28 cellular contexts compared by ENCODE assay signal in genomic region chr2:138012968-138013367, GRCh38. TPM values are rescaled to one million over a fixed set of nuclear protein-coding genes. Genes with fewer than 3 reads are reported as not detected.
DNase-seq lines count a peak whose midpoint lies in the region; ATAC-seq, FAIRE-seq and TF ChIP-seq lines count a peak whose summit lies in the region.
"Had no signal": no experiment of that assay in that cellular context is flagged by ENCODE, and none has a peak within 500 bp of the region (broad histone marks: within the 10 kb centered on the region; RNA-seq: fewer than 3 reads in every experiment).

No MANE protein-coding gene starts in this region.

- no peaks in the 10 kb centered on the region for H3K79me2 ChIP-seq in MM.1S (ENCODE audit: low read length)
- H3K79me2 ChIP-seq in K562 (ENCODE audit: control insufficient read depth, insufficient read depth, low read length), result no peaks in the 10 kb centered on the region

- intact Hi-C loops in K562 (cut with micrococcal nuclease), result loop anchor here (2.0 kb wide), 1 partner anchor 46 kb away; no protein-coding TSS in a partner anchor
- intact Hi-C loops in A673 (cut with micrococcal nuclease; ENCODE audit: unreplicated experiment), result no loop called here

- 37% methylated on average over 3 of the region's 3 CpGs for WGBS in K562 (ENCODE audit: insufficient coverage, low coverage, missing lambda C conversion rate)

- H4K20me1 ChIP-seq in MM.1S (ENCODE audit: insufficient read depth, low read length) (no peaks in the 10 kb centered on the region), K562 (replicated peaks; ENCODE audit: control insufficient read depth, insufficient read depth, low read length) (no peaks in the 10 kb centered on the region)

- no peak overlapping the region for H3K4me3 Mint-ChIP-seq in mesothelial cell of epicardium
- H3K4me3 Mint-ChIP-seq: CD14-positive monocyte; CD4-positive, alpha-beta T cell; CD8-positive, alpha-beta memory T cell had no signal

- TF ChIP-seq POLR2A in K562 (conservative IDR thresholded peaks at IDR 0.05), result no peak

- H3K27me3 Mint-ChIP-seq in mesothelial cell of epicardium (ENCODE audit: low read depth), result no peaks in the 10 kb centered on the region
- H3K27me3 Mint-ChIP-seq: CD4-positive, alpha-beta T cell; CD8-positive, alpha-beta memory T cell had no signal

- H3K27me3 ChIP-seq in MM.1S (replicated peaks; ENCODE audit: insufficient read depth, low read length) (no peaks in the 10 kb centered on the region), K562 (ENCODE audit: control insufficient read depth in 2 of 2, insufficient read depth in 2 of 2, low read length in 2 of 2) (no peaks in the 10 kb centered on the region), A673 (replicated peaks; ENCODE audit: insufficient read depth, low read depth, low read length, poor library complexity) (peaks cover 3% of the 10 kb centered on the region)
- H3K27me3 ChIP-seq: BE2C; BLaER1 treated with 17β-estradiol and CSF1 and Interleukin-3, amounts not matched to agents 10 nM and 100 nM had no signal

- TF ChIP-seq RAD21 in K562 (CRISPR knock-in tag; conservative IDR thresholded peaks at IDR 0.05 in 1 of 2, IDR thresholded peaks at IDR 0.05 in 1 of 2), result no peak

- H3K4me2 ChIP-seq in MM.1S (ENCODE audit: low read depth, low read length), result no peak overlapping the region
- peak overlapping the region; percentile 25; the same call in 1 of the 2 replicates for H3K4me2 ChIP-seq in K562 (ENCODE audit: insufficient read depth, low read length)
- H3K4me2 ChIP-seq: BLaER1 treated with 17β-estradiol and CSF1 and Interleukin-3, amounts not matched to agents 10 nM and 100 nM had no signal

- peak; percentile 6 for FAIRE-seq in K562 (lab: Jason Lieb, UNC)
- FAIRE-seq: A204.1, D721Med, G401.6, GM12891, GM18507, GM19239, H1 had no signal

- in situ Hi-C loops in K562 (cut with MboI), result no loop called here

- no peaks in the 10 kb centered on the region for H3K9me2 ChIP-seq in MM.1S (replicated peaks; ENCODE audit: insufficient read depth, low read length)

- no peaks in the 10 kb centered on the region for H3F3A ChIP-seq in MM.1S (ENCODE audit: insufficient read depth, low read length)

- no TSS peak for BruUV-seq in K562 (replicated peaks; lab: Mats Ljungman, UMichigan)
- no TSS peak for BruUV-seq in A673 (replicated peaks; lab: Mats Ljungman, UMichigan)

- POLR2A ChIA-PET in K562 (lab: Yijun Ruan, JAX) (interaction anchor here (1.6 kb wide), 1 partner anchor 11 kb away, joined by 5 read pairs; no protein-coding TSS in a partner anchor), A673 (lab: Charles Lee; ENCODE audit: low non-redundant PET) (no interaction called here)

- H3K4me1 ChIP-seq in MM.1S (ENCODE audit: low read length) (no peaks in the 10 kb centered on the region), K562 (replicated peaks in 1 of 2; ENCODE audit: control insufficient read depth in 2 of 2, insufficient read depth in 2 of 2, low read length in 2 of 2) (peaks cover 8 to 22% of the 10 kb centered on the region in 2 experiments; a peak in 3 of 5 replicates), A673 (ENCODE audit: insufficient read depth, low read length, poor library complexity, severe bottlenecking) (peaks cover 4% of the 10 kb centered on the region)
- H3K4me1 ChIP-seq: BE2C; BLaER1 treated with 17β-estradiol and CSF1 and Interleukin-3, amounts not matched to agents 10 nM and 100 nM had no signal

- no peak overlapping the region for H3K27ac Mint-ChIP-seq in mesothelial cell of epicardium
- H3K27ac Mint-ChIP-seq: CD14-positive monocyte; CD4-positive, alpha-beta T cell; CD8-positive, alpha-beta memory T cell had no signal

- H3K4me1 Mint-ChIP-seq in mesothelial cell of epicardium, result peaks cover 19% of the 10 kb centered on the region
- H3K4me1 Mint-ChIP-seq: CD14-positive monocyte; CD8-positive, alpha-beta memory T cell had no signal

- no peak overlapping the region for H3K4me3 ChIP-seq in MM.1S (ENCODE audit: low read length)
- H3K4me3 ChIP-seq in K562, result no peak overlapping the region
- no peak overlapping the region for H3K4me3 ChIP-seq in A673 (ENCODE audit: low read depth, low read length, poor library complexity, severe bottlenecking)
- H3K4me3 ChIP-seq: BLaER1 treated with 17β-estradiol and CSF1 and Interleukin-3, amounts not matched to agents 10 nM and 100 nM; GM23248 had no signal

- H3K36me3 ChIP-seq in MM.1S (replicated peaks; ENCODE audit: insufficient read depth, low read length) (no peaks in the 10 kb centered on the region), K562 (ENCODE audit: control insufficient read depth, insufficient read depth, low read length) (no peaks in the 10 kb centered on the region), A673 (ENCODE audit: insufficient read depth, low read length, poor library complexity, severe bottlenecking) (no peaks in the 10 kb centered on the region)
- H3K36me3 ChIP-seq: BE2C had no signal

- no peak for TF ChIP-seq EP300 in K562 (IDR thresholded peaks at IDR 0.05; ENCODE audit: low read length)

- peak; percentile 47 for ATAC-seq in GM18867 (IDR thresholded peaks at IDR 0.05; ENCODE audit: unreplicated experiment)
- ATAC-seq in K562, result peak; percentile 72

- H3K9me3 Mint-ChIP-seq in mesothelial cell of epicardium, result peaks cover 4% of the 10 kb centered on the region
- H3K9me3 Mint-ChIP-seq: CD4-positive, alpha-beta T cell had no signal

- H3K36me3 Mint-ChIP-seq in mesothelial cell of epicardium, result peaks cover 4% of the 10 kb centered on the region
- H3K36me3 Mint-ChIP-seq: CD8-positive, alpha-beta memory T cell had no signal

- CTCF ChIA-PET in K562 (lab: Yijun Ruan, JAX; ENCODE audit: low intra/inter-chr PET ratio), result no interaction called here
- CTCF ChIA-PET in A673 (lab: Charles Lee), result no interaction called here

- H3K27ac ChIP-seq in MM.1S (ENCODE audit: low read length) (no peak overlapping the region), K562 (ENCODE audit: extremely low read depth, low read depth, low read length) (no peak overlapping the region; the same call in 2 of the 3 replicates), A673 (ENCODE audit: low read depth, low read length, poor library complexity, severe bottlenecking) (no peak overlapping the region)
- H3K27ac ChIP-seq: 22Rv1; BLaER1 treated with 17β-estradiol and CSF1 and Interleukin-3, amounts not matched to agents 10 nM and 100 nM; GM23248 had no signal

- no peaks in the 10 kb centered on the region for H3K9me1 ChIP-seq in K562 (ENCODE audit: control insufficient read depth, insufficient read depth, low read length)

- no peak for TF ChIP-seq CTCF in MM.1S (IDR thresholded peaks at IDR 0.05; ENCODE audit: low read length)
- TF ChIP-seq CTCF in K562 (IDR thresholded peaks at IDR 0.05 in 2 of 3, conservative IDR thresholded peaks at IDR 0.05 in 1 of 3; ENCODE audit: insufficient read depth in 2 of 3, low read depth in 1 of 3, low read length in 3 of 3), result no peak
- TF ChIP-seq CTCF in A673 (conservative IDR thresholded peaks at IDR 0.05; ENCODE audit: low read depth, low read length), result no peak
- TF ChIP-seq CTCF in mesothelial cell of epicardium (IDR thresholded peaks at IDR 0.05; ENCODE audit: unreplicated experiment), result no peak

- no peaks in the 10 kb centered on the region for H3K9me3 ChIP-seq in MM.1S (replicated peaks; ENCODE audit: insufficient read depth, low read length)
- H3K9me3 ChIP-seq in K562 (replicated peaks; ENCODE audit: control insufficient read depth, insufficient read depth, low read depth, low read length), result no peaks in the 10 kb centered on the region
- H3K9me3 ChIP-seq in A673 (ENCODE audit: low read depth, low read length, poor library complexity, severe bottlenecking), result no peaks in the 10 kb centered on the region
- H3K9me3 ChIP-seq: BE2C had no signal

- H3K9ac ChIP-seq in MM.1S (ENCODE audit: low read length), result no peak overlapping the region
- H3K9ac ChIP-seq in K562 (ENCODE audit: insufficient read depth in 1 of 2, low read depth in 2 of 2, low read length in 2 of 2), result no peak overlapping the region
- H3K9ac ChIP-seq: BLaER1 treated with 17β-estradiol and CSF1 and Interleukin-3, amounts not matched to agents 10 nM and 100 nM; GM23248 had no signal

- H2AFZ ChIP-seq in MM.1S (ENCODE audit: low read length) (no peak overlapping the region), K562 (ENCODE audit: low read depth, low read length) (no peak overlapping the region; the same call in 1 of the 2 replicates)
- H2AFZ ChIP-seq: GM23248 had no signal

- peak; percentile 6 for DNase-seq in DMS 273 (lab: John Stamatoyannopoulos, UW; ENCODE audit: unreplicated experiment)
- no peak for DNase-seq in DMS 273 treated with DMSO at 0.1 percent for 48 hours (lab: John Stamatoyannopoulos, UW)
- DNase-seq in MM.1S, result peak; percentile 7
- peak in 2 of 4 experiments; percentile 32 to 33 for DNase-seq in K562 (ENCODE audit: extremely low read depth in 1 of 4, low spot score in 3 of 4)
- DNase-seq in A673 (ENCODE audit: low spot score), result no peak
- DNase-seq in mesothelial cell of epicardium (ENCODE audit: low spot score in 2 of 2, unreplicated experiment in 2 of 2), result no peak
- no peak for DNase-seq in stimulated activated naive CD4-positive, alpha-beta T cell treated with Interleukin-2 at 50 U/mL for 16 hours (lab: John Stamatoyannopoulos, UW)
- DNase-seq: ACHN; AML-193; BE2C; CD4-positive, alpha-beta T cell; CD8-positive, alpha-beta memory T cell; DMS153; DND-41; GM23248; H7; HCEC 1CT had no signal

TF ChIP-seq in K562, 482 proteins besides CTCF, POLR2A, EP300 and RAD21 (continues in another document):
- TF ChIP-seq ZBTB7A (IDR thresholded peaks at IDR 0.05; ENCODE audit: borderline replicate concordance, control insufficient read depth, low read depth, low read length) (no peak), TRIM24 (IDR thresholded peaks at IDR 0.05) (no peak), ZBTB1 (CRISPR knock-in tag; IDR thresholded peaks at IDR 0.05; ENCODE audit: borderline replicate concordance, low read depth) (no peak)

RNA-seq across cellular contexts. Expression of gene HNMT, which starts 48.7 kb away (rescaled TPM):
- total RNA-seq in K562 (2011; cell fraction: chromatin; rRNA removed; ENCODE audit: low replicate concordance), result 3.5 and 3.7 TPM in 2 replicates
- 1.3 TPM in 1 of 2 replicates, not detected in the other for total RNA-seq in K562 (2011; cell fraction: nucleolus; rRNA removed)
- total RNA-seq in K562 (2011; cell fraction: nucleoplasm; rRNA removed), result 0.66 and 1.5 TPM in 2 replicates
- total RNA-seq in K562 (2014; rRNA removed) (3.5 and 5.2 TPM in 2 replicates), K562 (2014; rRNA removed; fragmentation: Illumina TruSeq; extraction: Trizol) (7.6 and 8.5 TPM in 2 replicates), K562 (2015; rRNA removed; fragmentation: Illumina TruSeq; extraction: Trizol) (10.7 and 12.5 TPM in 2 replicates), K562 (2021) (2.8 and 3.1 TPM in 2 replicates), A673 (2021) (0.35 and 0.82 TPM in 2 replicates), mesothelial cell of epicardium (14.4 to 18.8 TPM (median 16.9 TPM) in 3 replicates)
- polyA plus RNA-seq in K562 (2011; rRNA removed) (2.9 and 10.9 TPM in 2 replicates), K562 (2014; fragmentation: Illumina TruSeq; extraction: Trizol) (4.8 and 5.8 TPM in 2 replicates), K562 (2014; fragmentation: Nextera tagmentation; extraction: Ambion mirVana) (1 to 10 TPM; 5.3 TPM), K562 (2014; rRNA removed) (4.9 and 7.3 TPM in 2 replicates)
- 2.3 and 2.6 TPM in 2 replicates for polyA plus RNA-seq in K562 (2011; cell fraction: cytosol; rRNA removed)
- polyA plus RNA-seq in K562 (2011; cell fraction: nucleus; rRNA removed), result 1.8 and 2.6 TPM in 2 replicates
- polyA plus RNA-seq in K562 (2012), result 7.2 and 12.0 TPM in 2 replicates
- 4.5 and 7.1 TPM in 2 replicates for polyA minus RNA-seq in K562 (2011; rRNA and poly(A)+ RNA removed)
- polyA minus RNA-seq in K562 (2011; cell fraction: cytosol; rRNA and poly(A)+ RNA removed), result 3.3 TPM in 1 of 2 replicates, not detected in the other
- 1.3 and 1.5 TPM in 2 replicates for polyA minus RNA-seq in K562 (2011; cell fraction: nucleus; rRNA and poly(A)+ RNA removed)
- polyA plus RNA-seq: CD8-positive, alpha-beta memory T cell had no signal

Comparison
In these comparisons a context has a peak if more than half of its experiments do, and no peak if none do; other contexts are left out.
1. DNase-seq: peak in DMS 273 (single experiment) and MM.1S (single experiment); none in DMS 273 treated with DMSO at 0.1 percent for 48 hours (single experiment), A673 (single experiment), mesothelial cell of epicardium (0 of 2) and stimulated activated naive CD4-positive, alpha-beta T cell treated with Interleukin-2 at 50 U/mL for 16 hours (single experiment).